1 cellular context compared by ENCODE assay signal in genomic region chr5:60810036-60810435, GRCh38.
TF ChIP-seq lines count a peak whose summit lies in the region.

No MANE protein-coding gene starts in this region.

TF ChIP-seq in A549, 52 proteins besides CTCF, POLR2A, EP300 and RAD21:
- TF ChIP-seq, protein P1, sequence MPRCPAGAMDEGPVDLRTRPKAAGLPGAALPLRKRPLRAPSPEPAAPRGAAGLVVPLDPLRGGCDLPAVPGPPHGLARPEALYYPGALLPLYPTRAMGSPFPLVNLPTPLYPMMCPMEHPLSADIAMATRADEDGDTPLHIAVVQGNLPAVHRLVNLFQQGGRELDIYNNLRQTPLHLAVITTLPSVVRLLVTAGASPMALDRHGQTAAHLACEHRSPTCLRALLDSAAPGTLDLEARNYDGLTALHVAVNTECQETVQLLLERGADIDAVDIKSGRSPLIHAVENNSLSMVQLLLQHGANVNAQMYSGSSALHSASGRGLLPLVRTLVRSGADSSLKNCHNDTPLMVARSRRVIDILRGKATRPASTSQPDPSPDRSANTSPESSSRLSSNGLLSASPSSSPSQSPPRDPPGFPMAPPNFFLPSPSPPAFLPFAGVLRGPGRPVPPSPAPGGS (IDR thresholded peaks at IDR 0.05), result no peak
- no peak for TF ChIP-seq NFE2L2 (conservative IDR thresholded peaks at IDR 0.05; ENCODE audit: low read length)
- TF ChIP-seq E2F6 (IDR thresholded peaks at IDR 0.05; ENCODE audit: borderline replicate concordance, low read depth), result no peak
- no peak for TF ChIP-seq KDM5A (IDR thresholded peaks at IDR 0.05)
